ENCODE assay signal across 8 cellular contexts in genomic region chr9:89318123-89319014, GRCh38. TPM values are rescaled to one million over a fixed set of nuclear protein-coding genes. Genes with fewer than 3 reads are reported as not detected.
A peak's percentile ranks its signal among the peaks of the same experiment; 100 is the strongest.
DNase-seq lines count a peak whose midpoint lies in the region; ATAC-seq, FAIRE-seq and TF ChIP-seq lines count a peak whose summit lies in the region.

TSS of gene SECISBP2 (plus strand) at chr9:89318500. CDS start at chr9:89318577, 77 bp downstream.

- DNase-seq in GM12892 (ENCODE audit: insufficient read length) (peak; percentile 77), NCI-H1436 treated with DMSO at 0.1 percent for 48 hours (lab: John Stamatoyannopoulos, UW) (peak; percentile 79), T-cell (peak; percentile 81 to 94 (median 88)), cardiac septum (ENCODE audit: low spot score) (peak; percentile 97), pons (ENCODE audit: low spot score) (peak; percentile 95), type B pancreatic cell (ENCODE audit: extremely low spot score, unreplicated experiment) (peak; percentile 96)

- H3K27ac ChIP-seq in adipose tissue (ENCODE audit: low read depth, low read length), result peak within 1 kb of the TSS; percentile 98

- WGBS in adipose tissue, 3 donors, result 0 to 1% (median 0%) methylated on average over 82 to 91 of the region's 91 CpGs

- FAIRE-seq in GM12892 (lab: Jason Lieb, UNC), result peak; percentile 91

- CTCF ChIA-PET in T-cell (lab: Charles Lee), result interaction anchor here (0.6 to 1.0 kb wide), 4 partner anchors 8 to 285 kb away, joined by 3 to 5 read pairs (median 4); no protein-coding TSS in a partner anchor

- intact Hi-C loops in cardiac septum (cut with DNase I), result loop anchor here (2.0 kb wide), 1 partner anchor 230 kb away; no protein-coding TSS in a partner anchor

- H3K27ac Mint-ChIP-seq in T-cell, result peak within 1 kb of the TSS; percentile 91 to 99
- H3K27ac Mint-ChIP-seq in type B pancreatic cell, result peak within 1 kb of the TSS; percentile 98

- H3K4me1 Mint-ChIP-seq in T-cell (peaks cover 54 to 67% (median 61%) of the 10 kb centered on the region in 3 donors), type B pancreatic cell (ENCODE audit: unreplicated experiment) (peaks cover 38% of the 10 kb centered on the region)

- POLR2A ChIA-PET in T-cell (lab: Charles Lee), result interaction anchor here in 1 of 2 donors (0.6 kb wide), 1 partner anchor 10 kb away, joined by 3 read pairs; no protein-coding TSS in a partner anchor

- H3K4me3 Mint-ChIP-seq in T-cell (peak within 1 kb of the TSS; percentile 80 to 91 (median 84)), type B pancreatic cell (peak within 1 kb of the TSS; percentile 91)

- TF ChIP-seq POLR2A in GM12892 (IDR thresholded peaks at IDR 0.05; ENCODE audit: low read depth, low read length), result peak; percentile 97

- peaks cover 12% of the 10 kb centered on the region for H3K36me3 Mint-ChIP-seq in T-cell
- H3K36me3 Mint-ChIP-seq in type B pancreatic cell, result peaks cover 18% of the 10 kb centered on the region

- ATAC-seq in HG02852 (IDR thresholded peaks at IDR 0.05; ENCODE audit: unreplicated experiment), result peak; percentile 89
- ATAC-seq in T-cell (replicated peaks in 1 of 4), result peak; percentile 88 to 92 (median 90)

- TF ChIP-seq CTCF in type B pancreatic cell (conservative IDR thresholded peaks at IDR 0.05), result peak; percentile 89

- no peaks in the 10 kb centered on the region for H3K27me3 Mint-ChIP-seq in T-cell
- H3K27me3 Mint-ChIP-seq in type B pancreatic cell, result no peaks in the 10 kb centered on the region

- no peaks in the 10 kb centered on the region for H3K9me3 Mint-ChIP-seq in T-cell
- H3K9me3 Mint-ChIP-seq in type B pancreatic cell, result no peaks in the 10 kb centered on the region

RNA-seq across cellular contexts. Expression of gene SECISBP2, which starts in this region (rescaled TPM):
- polyA plus RNA-seq in GM12892 (2012; ENCODE audit: missing spikeins), result 36.2 TPM
- total RNA-seq in T-cell (100 to 1,000 TPM in 2 of 5 donors, 10 to 100 TPM in 3; 78.8 to 132 (median 87.5) TPM), cardiac septum (21.2 TPM), type B pancreatic cell (ENCODE audit: low replicate concordance) (47.1 and 49.6 TPM in 2 replicates)
- 10 to 100 TPM; 22.0 to 23.6 (median 23.4) TPM for polyA plus RNA-seq in adipose tissue

Comparison
In these comparisons a context has a peak if more than half of its experiments do, and no peak if none do; other contexts are left out.
1. Peak in every context shown above with its lines: DNase-seq, ATAC-seq and H3K27ac ChIP-seq.